Comparison of ENCODE assay signal across 13 cellular contexts in the genomic region with DNA sequence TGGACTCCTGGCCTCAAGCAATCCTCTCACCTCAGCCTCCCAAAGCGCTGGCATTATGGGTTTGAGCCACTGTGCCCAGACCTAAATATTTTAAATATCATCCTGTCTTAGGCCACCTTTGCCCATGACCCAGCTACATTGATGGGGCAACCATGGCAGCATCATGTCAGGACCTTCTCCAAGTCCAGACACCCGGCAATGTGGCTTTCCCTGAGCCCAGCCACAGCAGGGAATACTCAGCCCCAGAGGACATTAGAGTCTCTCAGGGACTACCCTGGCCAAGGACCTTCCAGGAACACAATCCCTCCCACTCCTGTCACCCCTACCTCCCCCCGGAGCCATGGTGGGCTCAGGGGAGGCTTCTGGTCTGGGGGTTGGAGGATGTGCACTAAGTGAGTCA.
"Had no signal": no experiment of that assay in that cellular context is flagged by ENCODE, and none has a peak within 500 bp of the region (broad histone marks: within the 10 kb centered on the region; RNA-seq: fewer than 3 reads in every experiment).

No MANE protein-coding gene starts in this region.

- DNase-seq: activated CD4-positive, alpha-beta T cell treated with anti-CD3 and anti-CD28 coated beads for 36 hours; activated CD4-positive, alpha-beta T cell treated with anti-CD3 and anti-CD28 coated beads, Interleukin-2, amount 50 U/mL, for 48 hours; foreskin keratinocyte; hippocampal formation; stimulated activated CD4-positive, alpha-beta T cell treated with anti-CD3 and anti-CD28 coated beads, Interleukin-2, amount 100 ng/mL, for 24 hours had no signal

- H3K4me3 ChIP-seq: cardiac muscle cell, tibial nerve had no signal

- H3K27me3 Mint-ChIP-seq: activated CD4-positive, alpha-beta T cell treated with anti-CD3 and anti-CD28 coated beads for 36 hours; stimulated activated naive CD8-positive, alpha-beta T cell treated with anti-CD3 and anti-CD28 coated beads, Interleukin-15, Interleukin-2, amounts not matched to agents 100 ng/mL and 50 ng/mL, for 24 hours had no signal

- H3K79me2 ChIP-seq: parathyroid adenoma had no signal

- H3K36me3 ChIP-seq: cardiac muscle cell, tibial nerve had no signal

- ATAC-seq: activated CD4-positive, alpha-beta T cell treated with anti-CD3 and anti-CD28 coated beads for 36 hours; foreskin keratinocyte had no signal

- H3K9me3 Mint-ChIP-seq: activated T-helper 1 cell treated with anti-CD3 and anti-CD28 coated beads, Interleukin-12 subunit alpha, Interleukin-12 subunit beta, Interleukin-2, Interleukin-4 antibody, amounts not matched to agents 30 ng/mL and 10 ng/mL and 1 ng/mL, durations not matched to agents 14 hours and 24 hours and 36 hours; stimulated activated naive CD8-positive, alpha-beta T cell treated with anti-CD3 and anti-CD28 coated beads, Interleukin-15, Interleukin-2, amounts not matched to agents 100 ng/mL and 50 ng/mL, for 24 hours had no signal

- H3K27me3 ChIP-seq: cardiac muscle cell, foreskin keratinocyte, tibial nerve had no signal

- H3K9ac ChIP-seq: parathyroid adenoma had no signal

- H3K4me3 Mint-ChIP-seq: activated CD4-positive, alpha-beta T cell treated with anti-CD3 and anti-CD28 coated beads for 36 hours; activated naive CD8-positive, alpha-beta T cell; activated T-helper 1 cell treated with anti-CD3 and anti-CD28 coated beads, Interleukin-12 subunit alpha, Interleukin-12 subunit beta, Interleukin-2, Interleukin-4 antibody, amounts not matched to agents 30 ng/mL and 10 ng/mL and 1 ng/mL, durations not matched to agents 14 hours and 24 hours and 36 hours; stimulated activated naive CD8-positive, alpha-beta T cell treated with anti-CD3 and anti-CD28 coated beads, Interleukin-15, Interleukin-2, amounts not matched to agents 100 ng/mL and 50 ng/mL, for 24 hours had no signal

- H3K27ac ChIP-seq: cardiac muscle cell, foreskin keratinocyte, parathyroid adenoma, tibial nerve had no signal

- H3K4me1 ChIP-seq: parathyroid adenoma had no signal

- H3K9me3 ChIP-seq: tibial nerve had no signal

- H3K36me3 Mint-ChIP-seq: activated naive CD8-positive, alpha-beta T cell had no signal

- FAIRE-seq: islet of Langerhans, TTC549 had no signal

- H3K27ac Mint-ChIP-seq: activated CD4-positive, alpha-beta T cell treated with anti-CD3 and anti-CD28 coated beads for 36 hours; activated naive CD8-positive, alpha-beta T cell; activated T-helper 1 cell treated with anti-CD3 and anti-CD28 coated beads, Interleukin-12 subunit alpha, Interleukin-12 subunit beta, Interleukin-2, Interleukin-4 antibody, amounts not matched to agents 30 ng/mL and 10 ng/mL and 1 ng/mL, durations not matched to agents 14 hours and 24 hours and 36 hours; stimulated activated naive CD8-positive, alpha-beta T cell treated with anti-CD3 and anti-CD28 coated beads, Interleukin-15, Interleukin-2, amounts not matched to agents 100 ng/mL and 50 ng/mL, for 24 hours had no signal
